7 cellular contexts compared by ENCODE assay signal in the genomic region with DNA sequence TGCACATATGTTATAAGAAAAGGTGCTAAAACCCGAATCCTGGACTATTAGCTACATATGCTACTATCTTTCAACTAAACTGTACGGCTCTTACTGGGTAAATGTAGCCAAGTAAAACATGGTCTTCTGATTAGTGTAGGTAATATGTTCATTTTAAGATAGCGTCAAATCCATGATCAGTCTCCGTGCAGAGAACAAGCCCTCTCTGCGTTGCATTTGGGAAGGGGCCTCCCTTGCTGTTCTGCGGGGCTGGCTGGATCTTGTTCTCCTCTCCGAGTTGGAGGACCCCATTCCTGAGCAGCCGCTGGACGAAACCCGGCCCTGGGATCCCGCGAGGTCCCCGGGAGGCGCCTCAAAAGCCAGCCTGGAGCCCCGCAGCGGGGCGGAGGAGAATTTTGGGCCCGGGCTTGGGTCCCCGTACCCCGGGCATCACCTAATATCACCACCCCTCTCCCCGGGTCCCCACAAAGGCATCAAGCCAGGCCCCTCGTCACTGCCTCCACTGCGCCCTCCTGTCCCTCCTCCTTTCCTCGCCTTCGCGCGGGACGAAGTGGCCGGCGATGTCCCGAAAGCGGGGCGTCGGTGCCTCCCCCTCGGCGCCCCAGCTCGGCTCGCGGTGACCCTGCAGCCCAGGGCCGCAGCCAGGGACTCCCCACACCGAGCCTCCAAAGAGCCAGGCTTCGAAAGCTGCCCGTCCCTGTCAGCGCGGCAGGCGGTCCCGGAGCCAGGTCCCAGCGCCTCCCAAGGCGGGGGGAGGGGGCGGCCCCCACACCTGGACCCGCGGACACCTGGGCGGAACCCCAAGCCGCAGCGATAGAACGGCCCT. TPM values are rescaled to one million over a fixed set of nuclear protein-coding genes. Genes with fewer than 3 reads are reported as not detected.
A peak's percentile ranks its signal among the peaks of the same experiment; 100 is the strongest.
DNase-seq lines count a peak whose midpoint lies in the region; ATAC-seq and TF ChIP-seq lines count a peak whose summit lies in the region.

No MANE protein-coding gene starts in this region.

- H3K79me2 ChIP-seq in mammary epithelial cell (ENCODE audit: insufficient read depth, low read length) = no peaks in the 10 kb centered on the region

- H3K36me3 ChIP-seq in mammary epithelial cell (ENCODE audit: insufficient read depth, low read length) = no peaks in the 10 kb centered on the region
- H3K36me3 ChIP-seq in right lobe of liver = no peaks in the 10 kb centered on the region
- no peaks in the 10 kb centered on the region for H3K36me3 ChIP-seq in tibial nerve

- peak; percentile 56 to 68 (median 62) for ATAC-seq in right lobe of liver
- no peak for ATAC-seq in HG03159 (IDR thresholded peaks at IDR 0.05; ENCODE audit: unreplicated experiment)

- H3K9me3 ChIP-seq in mammary epithelial cell (replicated peaks; ENCODE audit: insufficient read depth, low read length) (no peaks in the 10 kb centered on the region), right lobe of liver (no peaks in the 10 kb centered on the region), tibial nerve (no peaks in the 10 kb centered on the region)

- H3K4me1 ChIP-seq in mammary epithelial cell (ENCODE audit: insufficient read depth, low read length) (peaks cover 26% of the 10 kb centered on the region), right lobe of liver (peaks cover 0 to 9% (median 3%) of the 10 kb centered on the region in 4 donors), tibial nerve (peaks cover 0 to 13% (median 7%) of the 10 kb centered on the region in 4 donors)

- 54% methylated on average over 8 of the region's 56 CpGs for WGBS in mammary epithelial cell (ENCODE audit: low coverage, missing lambda C conversion rate)
- WGBS in right lobe of liver (ENCODE audit: insufficient coverage, low coverage, low lambda C conversion rate, missing lambda C conversion rate) = 10% methylated on average over 21 of the region's 56 CpGs
- 13 to 17% methylated on average over 27 to 54 of the region's 56 CpGs for WGBS in tibial nerve, 2 donors

- H3K9ac ChIP-seq in mammary epithelial cell (ENCODE audit: insufficient read depth, low read length) = peak overlapping the region; percentile 54

- TF ChIP-seq POLR2A in right lobe of liver (IDR thresholded peaks at IDR 0.05) = no peak
- no peak for TF ChIP-seq POLR2A in tibial nerve (IDR thresholded peaks at IDR 0.05)

- intact Hi-C loops in mammary epithelial cell (cut with micrococcal nuclease) (loop anchor here (1.0 to 10.0 kb wide), 7 partner anchors 21 to 662 kb away; no protein-coding TSS in a partner anchor), right lobe of liver (cut with DNase I) (no loop called here)

- DNase-seq in HFF-Myc (ENCODE audit: extremely low read depth, low read depth) = no peak
- DNase-seq in mammary epithelial cell = no peak
- peak in 1 of 3 donors; percentile 31 for DNase-seq in right lobe of liver
- DNase-seq in tibial nerve (ENCODE audit: low spot score in 2 of 2) = no peak
- DNase-seq in HUDEP-2 (lab: John Stamatoyannopoulos, UW; ENCODE audit: unreplicated experiment in 76 of 76) = no peak
- no peak for DNase-seq in HK-2 (ENCODE audit: unreplicated experiment)

- BruUV-seq in mammary epithelial cell (replicated peaks; lab: Mats Ljungman, UMichigan) = no TSS peak

- no peaks in the 10 kb centered on the region for H3K27me3 ChIP-seq in mammary epithelial cell (ENCODE audit: insufficient read depth, low read length)
- no peaks in the 10 kb centered on the region for H3K27me3 ChIP-seq in right lobe of liver
- peaks cover 0 to 27% of the 10 kb centered on the region in 2 donors for H3K27me3 ChIP-seq in tibial nerve

- H3K4me2 ChIP-seq in mammary epithelial cell (ENCODE audit: insufficient read depth, low read depth, low read length) = peak overlapping the region; percentile 98

- CTCF ChIA-PET in mammary epithelial cell (lab: Charles Lee; ENCODE audit: low non-redundant PET) = interaction anchor here (0.6 kb wide), 1 partner anchor 13 kb away, joined by 6 read pairs; no protein-coding TSS in a partner anchor

- in situ Hi-C loops in mammary epithelial cell (cut with MboI; ENCODE audit: low sequenced_read_pairs in 2 of 2) = no loop called here

- dilution Hi-C loops in mammary epithelial cell (cut with HindIII; ENCODE audit: low sequenced_read_pairs) = no loop called here

- no peaks in the 10 kb centered on the region for H4K20me1 ChIP-seq in mammary epithelial cell (ENCODE audit: insufficient read depth, low read length)

- no peak for TF ChIP-seq EP300 in tibial nerve (IDR thresholded peaks at IDR 0.05)

- H2AFZ ChIP-seq in mammary epithelial cell (ENCODE audit: low read depth, low read length) = peak overlapping the region; percentile 98

- H3K27ac ChIP-seq in mammary epithelial cell (ENCODE audit: insufficient read depth, low read depth, low read length) (no peak overlapping the region), right lobe of liver (no peak overlapping the region), tibial nerve (no peak overlapping the region)

- H3K4me3 ChIP-seq in HFF-Myc (replicated peaks; ENCODE audit: low read depth, low read length) = peak overlapping the region; percentile 9; the same call in 1 of the 2 replicates
- H3K4me3 ChIP-seq in mammary epithelial cell (replicated peaks in 1 of 3; ENCODE audit: insufficient read depth in 1 of 3, low read depth in 2 of 3, low read length in 3 of 3) = peak overlapping the region; percentile 41 to 52 (median 52)
- H3K4me3 ChIP-seq in right lobe of liver = peak overlapping the region; percentile 12 to 48 (median 36)
- peak overlapping the region; percentile 17 to 51 (median 38) for H3K4me3 ChIP-seq in tibial nerve

- TF ChIP-seq CTCF in HFF-Myc (IDR thresholded peaks at IDR 0.05; ENCODE audit: low read depth, low read length, missing control alignments) (no peak), mammary epithelial cell (conservative IDR thresholded peaks at IDR 0.05 in 1 of 2, IDR thresholded peaks at IDR 0.05 in 1 of 2; ENCODE audit: extremely low read depth in 1 of 2, insufficient read depth in 1 of 2, low read depth in 1 of 2, low read length in 2 of 2) (no peak), right lobe of liver (IDR thresholded peaks at IDR 0.05) (no peak), tibial nerve (IDR thresholded peaks at IDR 0.05) (no peak)

RNA-seq across cellular contexts. Expression of a gene that starts 54.5 kb away (rescaled TPM):
- 10 to 100 TPM; 27.6 to 44.8 TPM for total RNA-seq in mammary epithelial cell
- 33.0 TPM for polyA plus RNA-seq in mammary epithelial cell
- polyA minus RNA-seq in mammary epithelial cell = 44.2 TPM
- 10 to 100 TPM; 18.3 to 28.7 (median 20.8) TPM for total RNA-seq in right lobe of liver
- 10 to 100 TPM; 27.8 to 36.3 (median 28.7) TPM for total RNA-seq in tibial nerve
